ENCODE assay signal across 12 cellular contexts in genomic region chr15:64013179-64014043, GRCh38. TPM values are rescaled to one million over a fixed set of nuclear protein-coding genes. Genes with fewer than 3 reads are reported as not detected.
A peak's percentile ranks its signal among the peaks of the same experiment; 100 is the strongest.
DNase-seq lines count a peak whose midpoint lies in the region; ATAC-seq, FAIRE-seq and TF ChIP-seq lines count a peak whose summit lies in the region.
"Had no signal": no experiment of that assay in that cellular context is flagged by ENCODE, and none has a peak within 500 bp of the region (broad histone marks: within the 10 kb centered on the region; RNA-seq: fewer than 3 reads in every experiment).

No MANE protein-coding gene starts in this region.

- H3K9me3 Mint-ChIP-seq in activated naive CD4-positive, alpha-beta T cell treated with anti-CD3 and anti-CD28 coated beads, Interleukin-2, amount 50 U/mL, for 24 hours = no peaks in the 10 kb centered on the region
- H3K9me3 Mint-ChIP-seq in activated naive CD4-positive, alpha-beta T cell treated with anti-CD3 and anti-CD28 coated beads, Interleukin-2, amount 10 ng/mL, durations not matched to agents 7 days and 5 days = no peaks in the 10 kb centered on the region

- H3K36me3 ChIP-seq in SK-N-SH (replicated peaks in 1 of 2; ENCODE audit: control insufficient read depth in 1 of 2, insufficient read depth in 2 of 2, low read length in 1 of 2) (no peaks in the 10 kb centered on the region), left lung (no peaks in the 10 kb centered on the region), suprapubic skin (no peaks in the 10 kb centered on the region), thyroid gland (no peaks in the 10 kb centered on the region)
- H3K36me3 ChIP-seq: ascending aorta had no signal

- H3K4me1 ChIP-seq in SK-N-SH (ENCODE audit: control insufficient read depth in 1 of 2, insufficient read depth in 2 of 2, low read depth in 1 of 2, low read length in 1 of 2) (peaks cover 12 to 13% of the 10 kb centered on the region in 2 experiments), left lung (peaks cover 13 to 40% of the 10 kb centered on the region in 2 donors), suprapubic skin (peaks cover 68% of the 10 kb centered on the region), thyroid gland (peaks cover 37 to 68% of the 10 kb centered on the region in 2 donors)
- H3K4me1 ChIP-seq: ascending aorta had no signal

- H4K20me1 ChIP-seq in SK-N-SH (ENCODE audit: insufficient read depth) = no peaks in the 10 kb centered on the region; the same call in 1 of the 2 replicates

- no peaks in the 10 kb centered on the region for H3K27me3 Mint-ChIP-seq in activated naive CD4-positive, alpha-beta T cell treated with anti-CD3 and anti-CD28 coated beads, Interleukin-2, amount 50 U/mL, for 24 hours
- H3K27me3 Mint-ChIP-seq in activated naive CD4-positive, alpha-beta T cell treated with anti-CD3 and anti-CD28 coated beads, Interleukin-2, amount 10 ng/mL, durations not matched to agents 7 days and 5 days = no peaks in the 10 kb centered on the region

- intact Hi-C loops in left lung (cut with DNase I) = no loop called here
- intact Hi-C loops in thyroid gland (cut with DNase I) = no loop called here

- no peaks in the 10 kb centered on the region for H3K9me3 ChIP-seq in SK-N-SH
- no peaks in the 10 kb centered on the region for H3K9me3 ChIP-seq in left lung
- no peaks in the 10 kb centered on the region for H3K9me3 ChIP-seq in suprapubic skin
- no peaks in the 10 kb centered on the region for H3K9me3 ChIP-seq in thyroid gland
- H3K9me3 ChIP-seq: ascending aorta had no signal

- H3K27ac Mint-ChIP-seq in activated naive CD4-positive, alpha-beta T cell treated with anti-CD3 and anti-CD28 coated beads, Interleukin-2, amount 50 U/mL, for 24 hours = peak overlapping the region; percentile 63
- no peak overlapping the region for H3K27ac Mint-ChIP-seq in activated naive CD4-positive, alpha-beta T cell treated with anti-CD3 and anti-CD28 coated beads, Interleukin-2, amount 10 ng/mL, durations not matched to agents 7 days and 5 days

- no peak for TF ChIP-seq RAD21 in SK-N-SH (IDR thresholded peaks at IDR 0.05; ENCODE audit: low read length)

- H2AFZ ChIP-seq in SK-N-SH (ENCODE audit: low read depth) = no peak overlapping the region

- no peak overlapping the region for H3K9ac ChIP-seq in SK-N-SH

- H3F3A ChIP-seq in SK-N-SH (replicated peaks; ENCODE audit: insufficient read depth) = no peaks in the 10 kb centered on the region

- peaks cover 34% of the 10 kb centered on the region for H3K4me1 Mint-ChIP-seq in activated naive CD4-positive, alpha-beta T cell treated with anti-CD3 and anti-CD28 coated beads, Interleukin-2, amount 50 U/mL, for 24 hours
- H3K4me1 Mint-ChIP-seq in activated naive CD4-positive, alpha-beta T cell treated with anti-CD3 and anti-CD28 coated beads, Interleukin-2, amount 10 ng/mL, durations not matched to agents 7 days and 5 days = peaks cover 41% of the 10 kb centered on the region

- no peaks in the 10 kb centered on the region for H3K79me2 ChIP-seq in SK-N-SH (ENCODE audit: insufficient read depth)

- H3K27me3 ChIP-seq in SK-N-SH (ENCODE audit: insufficient read depth) (no peaks in the 10 kb centered on the region), left lung (no peaks in the 10 kb centered on the region), suprapubic skin (no peaks in the 10 kb centered on the region), thyroid gland (no peaks in the 10 kb centered on the region)
- H3K27me3 ChIP-seq: ascending aorta had no signal

- TF ChIP-seq CTCF in SK-N-SH (IDR thresholded peaks at IDR 0.05) (no peak), left lung (IDR thresholded peaks at IDR 0.05) (no peak), suprapubic skin (IDR thresholded peaks at IDR 0.05) (no peak), thyroid gland (IDR thresholded peaks at IDR 0.05) (no peak)

- H3K36me3 Mint-ChIP-seq in activated naive CD4-positive, alpha-beta T cell treated with anti-CD3 and anti-CD28 coated beads, Interleukin-2, amount 50 U/mL, for 24 hours = no peaks in the 10 kb centered on the region
- no peaks in the 10 kb centered on the region for H3K36me3 Mint-ChIP-seq in activated naive CD4-positive, alpha-beta T cell treated with anti-CD3 and anti-CD28 coated beads, Interleukin-2, amount 10 ng/mL, durations not matched to agents 7 days and 5 days

- peak; percentile 52 for ATAC-seq in left lung

- DNase-seq in activated naive CD4-positive, alpha-beta T cell treated with anti-CD3 and anti-CD28 coated beads, Interleukin-2, amount 10 ng/mL, durations not matched to agents 7 days and 5 days = no peak
- DNase-seq in SK-N-SH (peak; percentile 28), left lung (peak in 1 of 2 donors; percentile 49), suprapubic skin (ENCODE audit: low spot score in 2 of 2) (no peak), thyroid gland (no peak), GM12892 (ENCODE audit: insufficient read length) (no peak), midbrain (lab: John Stamatoyannopoulos, UW) (no peak)
- DNase-seq: occipital lobe had no signal

- TF ChIP-seq EP300 in SK-N-SH (IDR thresholded peaks at IDR 0.05; ENCODE audit: borderline replicate concordance in 1 of 2, low read depth in 1 of 2, low read length in 1 of 2) (no peak), suprapubic skin (IDR thresholded peaks at IDR 0.05) (no peak)

- no peak for FAIRE-seq in GM12892 (lab: Jason Lieb, UNC)
- FAIRE-seq: HepG2, TTC549 had no signal

- H3K4me2 ChIP-seq in SK-N-SH = peak overlapping the region; percentile 51

- POLR2A ChIA-PET in SK-N-SH (lab: Yijun Ruan, JAX) = no interaction called here

- H3K4me3 ChIP-seq in SK-N-SH (ENCODE audit: low read depth in 2 of 2, low read length in 1 of 2) (no peak overlapping the region), left lung (no peak overlapping the region), suprapubic skin (no peak overlapping the region), thyroid gland (replicated peaks in 1 of 3) (no peak overlapping the region)
- H3K4me3 ChIP-seq: ascending aorta had no signal

- H3K27ac ChIP-seq in SK-N-SH (ENCODE audit: low read depth in 2 of 2, low read length in 1 of 2) (peak overlapping the region; percentile 24 to 53; a peak in 3 of 4 replicates), left lung (peak overlapping the region; percentile 63 to 68), suprapubic skin (peak overlapping the region; percentile 47), thyroid gland (no peak overlapping the region)
- H3K27ac ChIP-seq: ascending aorta had no signal

- CTCF ChIA-PET in activated naive CD4-positive, alpha-beta T cell treated with anti-CD3 and anti-CD28 coated beads, Interleukin-2, amount 10 ng/mL, durations not matched to agents 7 days and 5 days (lab: Charles Lee) = interaction anchor here (1.0 to 1.1 kb wide), 2 partner anchors 44 to 68 kb away, joined by 3 read pairs; no protein-coding TSS in a partner anchor
- CTCF ChIA-PET in SK-N-SH (lab: Yijun Ruan, JAX) = interaction anchor here (0.7 to 1.3 kb wide), 2 partner anchors 10 to 33 kb away, joined by 3 read pairs; partner anchors contain the start of gene DAPK2

- WGBS in SK-N-SH (ENCODE audit: low lambda C conversion rate) = 60% methylated on average over 3 of the region's 3 CpGs
- WGBS in suprapubic skin = 42% methylated on average over 3 of the region's 3 CpGs
- WGBS in thyroid gland, 2 donors = 67 to 85% methylated on average over 3 of the region's 3 CpGs

- H3K9me2 ChIP-seq in SK-N-SH = no peaks in the 10 kb centered on the region

- H3K4me3 Mint-ChIP-seq in activated naive CD4-positive, alpha-beta T cell treated with anti-CD3 and anti-CD28 coated beads, Interleukin-2, amount 50 U/mL, for 24 hours = no peak overlapping the region
- no peak overlapping the region for H3K4me3 Mint-ChIP-seq in activated naive CD4-positive, alpha-beta T cell treated with anti-CD3 and anti-CD28 coated beads, Interleukin-2, amount 10 ng/mL, durations not matched to agents 7 days and 5 days

- TF ChIP-seq POLR2A in suprapubic skin (IDR thresholded peaks at IDR 0.05) (no peak), thyroid gland (IDR thresholded peaks at IDR 0.05) (no peak), GM12892 (IDR thresholded peaks at IDR 0.05; ENCODE audit: low read depth, low read length) (no peak)

TF ChIP-seq in SK-N-SH, 30 proteins besides CTCF, POLR2A, EP300 and RAD21 (continues in another document):
- TF ChIP-seq PBX3 (IDR thresholded peaks at IDR 0.05) (peak; percentile 55), MAX (IDR thresholded peaks at IDR 0.05; ENCODE audit: low read depth) (no peak), NFIC (IDR thresholded peaks at IDR 0.05; ENCODE audit: borderline replicate concordance) (peak; percentile 24; the same call in 1 of the 2 replicates)

RNA-seq across cellular contexts. Expression of gene DAPK2, which starts 32.9 kb away (rescaled TPM):
- polyA plus RNA-seq in SK-N-SH (2012; rRNA removed) = 1.2 and 1.4 TPM in 2 replicates
- 0.63 and 0.94 TPM in 2 replicates for polyA plus RNA-seq in SK-N-SH (2012; cell fraction: cytosol; rRNA removed)
- polyA plus RNA-seq in SK-N-SH (2012; cell fraction: nucleus; rRNA removed) = 3.1 and 3.7 TPM in 2 replicates
- total RNA-seq in left lung (10 to 100 TPM; 23.8 to 59.3 TPM), suprapubic skin (10 to 100 TPM; 13.1 to 30.8 (median 26.4) TPM), thyroid gland (100 to 1,000 TPM in 2 of 4 donors, 10 to 100 TPM in 2; 47.4 to 105 (median 78.7) TPM)
- polyA plus RNA-seq in GM12892 (2012; ENCODE audit: missing spikeins) = 8.3 TPM

Comparison
In these comparisons a context has a peak if more than half of its experiments do, and no peak if none do; other contexts are left out.
1. H3K27ac ChIP-seq: peak in SK-N-SH (2 of 2), left lung (2 of 2) and suprapubic skin (single experiment); none in thyroid gland (0 of 3).